Comparison of ENCODE assay signal across 1 cellular context in the genomic region with DNA sequence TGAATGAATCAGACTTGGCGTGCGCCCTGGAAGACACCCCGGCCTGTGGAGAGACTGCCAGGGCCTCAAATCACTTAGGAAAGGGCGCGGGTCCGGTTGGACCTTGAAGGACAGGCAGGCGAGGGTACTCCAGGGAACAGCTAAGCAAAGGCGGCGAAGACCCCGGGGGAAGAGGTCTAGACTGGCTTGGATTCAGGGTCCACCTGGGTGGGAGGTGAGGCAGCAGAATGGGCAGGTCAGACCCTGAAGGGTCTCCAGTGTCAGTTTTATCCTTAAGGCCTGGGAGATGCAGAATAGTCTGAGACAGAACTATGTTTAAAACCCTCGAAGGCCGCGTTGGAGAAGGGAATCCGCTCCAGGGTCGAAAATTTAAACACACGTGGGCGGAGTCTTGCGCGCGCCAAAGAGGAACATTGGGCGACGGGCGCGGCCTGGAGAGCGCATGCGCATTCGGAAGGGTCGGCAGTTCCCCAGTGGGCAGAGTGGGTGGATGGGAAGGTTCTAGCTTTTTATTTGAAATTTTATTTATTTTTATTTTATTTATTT.
TF ChIP-seq lines count a peak whose summit lies in the region.

No MANE protein-coding gene starts in this region.

TF ChIP-seq in H1, 55 proteins besides CTCF, POLR2A, EP300 and RAD21:
- TF ChIP-seq CHD2 (IDR thresholded peaks at IDR 0.05; ENCODE audit: low read length) (no peak), ASH2L (IDR thresholded peaks at IDR 0.05; ENCODE audit: low read length) (peak; percentile 13), SIN3A (conservative IDR thresholded peaks at IDR 0.05 in 1 of 2, IDR thresholded peaks at IDR 0.05 in 1 of 2; ENCODE audit: low read depth in 1 of 2, low read length in 2 of 2) (peak in 1 of 2 experiments; percentile 19; a peak in 1 of 4 replicates), CBX5 (IDR thresholded peaks at IDR 0.05; ENCODE audit: low read depth, low read length) (no peak), ZNF274 (IDR thresholded peaks at IDR 0.05; ENCODE audit: borderline replicate concordance, extremely low read depth, low read length) (no peak), RBBP5 (IDR thresholded peaks at IDR 0.05; ENCODE audit: borderline replicate concordance, low read depth, low read length) (no peak), YY1 (IDR thresholded peaks at IDR 0.05; ENCODE audit: low read depth, low read length) (no peak), SAP30 (IDR thresholded peaks at IDR 0.05; ENCODE audit: insufficient read depth, insufficient replicate concordance, low read length) (no peak), KDM4A (IDR thresholded peaks at IDR 0.05; ENCODE audit: low read depth, low read length, severe bottlenecking) (peak; percentile 44), NRF1 (IDR thresholded peaks at IDR 0.05; ENCODE audit: low read depth, low read length) (no peak; the same call in 1 of the 2 replicates), BCL11A (IDR thresholded peaks at IDR 0.05; ENCODE audit: low read depth in 2 of 2, low read length in 2 of 2) (no peak), SIX5 (IDR thresholded peaks at IDR 0.05; ENCODE audit: low read depth, low read length) (no peak), SP4 (IDR thresholded peaks at IDR 0.05; ENCODE audit: low read length) (no peak)
- TF ChIP-seq, protein P1, sequence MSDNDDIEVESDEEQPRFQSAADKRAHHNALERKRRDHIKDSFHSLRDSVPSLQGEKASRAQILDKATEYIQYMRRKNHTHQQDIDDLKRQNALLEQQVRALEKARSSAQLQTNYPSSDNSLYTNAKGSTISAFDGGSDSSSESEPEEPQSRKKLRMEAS (IDR thresholded peaks at IDR 0.05), result peak; percentile 90
- TF ChIP-seq, protein P2, sequence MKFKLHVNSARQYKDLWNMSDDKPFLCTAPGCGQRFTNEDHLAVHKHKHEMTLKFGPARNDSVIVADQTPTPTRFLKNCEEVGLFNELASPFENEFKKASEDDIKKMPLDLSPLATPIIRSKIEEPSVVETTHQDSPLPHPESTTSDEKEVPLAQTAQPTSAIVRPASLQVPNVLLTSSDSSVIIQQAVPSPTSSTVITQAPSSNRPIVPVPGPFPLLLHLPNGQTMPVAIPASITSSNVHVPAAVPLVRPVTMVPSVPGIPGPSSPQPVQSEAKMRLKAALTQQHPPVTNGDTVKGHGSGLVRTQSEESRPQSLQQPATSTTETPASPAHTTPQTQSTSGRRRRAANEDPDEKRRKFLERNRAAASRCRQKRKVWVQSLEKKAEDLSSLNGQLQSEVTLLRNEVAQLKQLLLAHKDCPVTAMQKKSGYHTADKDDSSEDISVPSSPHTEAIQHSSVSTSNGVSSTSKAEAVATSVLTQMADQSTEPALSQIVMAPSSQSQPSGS (IDR thresholded peaks at IDR 0.05; ENCODE audit: low read length), result 0 out of 2 replicates have a peak, but pooled peaks have one; percentile 13
- TF ChIP-seq, protein P3, sequence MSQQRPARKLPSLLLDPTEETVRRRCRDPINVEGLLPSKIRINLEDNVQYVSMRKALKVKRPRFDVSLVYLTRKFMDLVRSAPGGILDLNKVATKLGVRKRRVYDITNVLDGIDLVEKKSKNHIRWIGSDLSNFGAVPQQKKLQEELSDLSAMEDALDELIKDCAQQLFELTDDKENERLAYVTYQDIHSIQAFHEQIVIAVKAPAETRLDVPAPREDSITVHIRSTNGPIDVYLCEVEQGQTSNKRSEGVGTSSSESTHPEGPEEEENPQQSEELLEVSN (IDR thresholded peaks at IDR 0.05), result peak; percentile 96
